26 cellular contexts compared by ENCODE assay signal in the genomic region with DNA sequence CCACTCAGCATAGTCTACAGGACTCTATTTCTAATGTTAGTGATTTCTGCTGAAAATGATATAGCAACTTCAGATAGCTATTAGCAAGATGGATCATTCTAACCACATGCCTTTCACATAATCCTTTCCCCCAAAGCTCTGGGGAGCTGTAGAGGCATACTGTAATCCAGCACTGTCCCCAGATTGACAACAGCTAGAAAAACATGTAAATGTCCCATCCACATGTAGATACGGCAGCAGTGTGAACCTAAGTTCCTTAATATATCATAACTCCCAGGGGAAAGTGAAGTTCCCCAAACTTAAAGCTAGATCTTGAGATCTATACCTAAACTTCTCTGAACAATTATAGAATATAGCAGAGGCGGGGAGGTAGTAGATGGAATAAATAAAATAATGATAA. TPM values are rescaled to one million over a fixed set of nuclear protein-coding genes. Genes with fewer than 3 reads are reported as not detected.
DNase-seq lines count a peak whose midpoint lies in the region; ATAC-seq and TF ChIP-seq lines count a peak whose summit lies in the region.
"Had no signal": no experiment of that assay in that cellular context is flagged by ENCODE, and none has a peak within 500 bp of the region (broad histone marks: within the 10 kb centered on the region; RNA-seq: fewer than 3 reads in every experiment).

No MANE protein-coding gene starts in this region.

- H3K9ac ChIP-seq in Karpas-422 (ENCODE audit: low read length), result no peak overlapping the region
- H3K9ac ChIP-seq in mesenchymal stem cell (ENCODE audit: low read length), result peak overlapping the region; percentile 42
- no peak overlapping the region for H3K9ac ChIP-seq in skeletal muscle tissue (ENCODE audit: low read depth in 1 of 3, low read length in 3 of 3)
- H3K9ac ChIP-seq: KMS-11 had no signal

- intact Hi-C loops in activated B cell treated with CpG ODN at 0.5 μM for 24 hours (cut with micrococcal nuclease), result loop anchor here (10.0 kb wide), 1 partner anchor 352 kb away; a partner anchor contains a TSS

- H3K9me3 Mint-ChIP-seq in activated B cell treated with CpG ODN at 0.5 μM for 24 hours, result no peaks in the 10 kb centered on the region
- H3K9me3 Mint-ChIP-seq: activated naive CD8-positive, alpha-beta T cell treated with anti-CD3 and anti-CD28 coated beads, Interleukin-2, amount 50 U/mL, for 24 hours; activated T-cell treated with anti-CD3 and anti-CD28 coated beads, Interleukin-2, amount 50 U/mL, for 4 hours; immature natural killer cell; stimulated activated memory B cell treated with anti-CD40 and anti-IgM and Interleukin-4, amounts not matched to agents 10 μg/mL and 1 μg/mL and 100 μg/mL, for 72 hours had no signal

- H3K79me1 ChIP-seq in mesenchymal stem cell (replicated peaks; ENCODE audit: low read length, poor library complexity, severe bottlenecking), result peaks cover 44% of the 10 kb centered on the region

- peak; percentile 40 for ATAC-seq in activated B cell treated with CpG ODN at 0.5 μM for 24 hours (ENCODE audit: low read depth)
- ATAC-seq: activated CD8-positive, alpha-beta memory T cell treated with anti-CD3 and anti-CD28 coated beads, Interleukin-2, amount 10 ng/mL, durations not matched to agents 7 days and 5 days; activated naive CD8-positive, alpha-beta T cell treated with anti-CD3 and anti-CD28 coated beads, Interleukin-2, amount 50 U/mL, for 24 hours; activated T-cell treated with anti-CD3 and anti-CD28 coated beads, Interleukin-2, amount 50 U/mL, for 4 hours; stimulated activated memory B cell treated with anti-CD40 and anti-IgM and Interleukin-4, amounts not matched to agents 10 μg/mL and 1 μg/mL and 100 μg/mL, for 72 hours had no signal

- no peak overlapping the region for H4K8ac ChIP-seq in mesenchymal stem cell (ENCODE audit: low read length)

- H3K4me2 ChIP-seq in Karpas-422 (ENCODE audit: low read depth, low read length, poor library complexity, severe bottlenecking) (peak overlapping the region; percentile 70), mesenchymal stem cell (ENCODE audit: low read length, poor library complexity, severe bottlenecking) (no peak overlapping the region)
- H3K4me2 ChIP-seq: KMS-11 had no signal

- H2BK12ac ChIP-seq in mesenchymal stem cell (ENCODE audit: low read length in 2 of 2), result peak overlapping the region in 1 of 2 experiments; percentile 21

- H2BK15ac ChIP-seq in mesenchymal stem cell (ENCODE audit: low read depth, poor library complexity, severe bottlenecking), result no peak overlapping the region

- no peak overlapping the region for H2BK5ac ChIP-seq in mesenchymal stem cell (ENCODE audit: low read depth, low read length, poor library complexity, severe bottlenecking)

- H3K27me3 Mint-ChIP-seq in activated B cell treated with CpG ODN at 0.5 μM for 24 hours, result no peaks in the 10 kb centered on the region
- H3K27me3 Mint-ChIP-seq: activated CD8-positive, alpha-beta memory T cell treated with anti-CD3 and anti-CD28 coated beads, Interleukin-2, amount 10 ng/mL, durations not matched to agents 7 days and 5 days; activated naive CD8-positive, alpha-beta T cell treated with anti-CD3 and anti-CD28 coated beads, Interleukin-2, amount 50 U/mL, for 24 hours; stimulated activated memory B cell treated with anti-CD40 and anti-IgM and Interleukin-4, amounts not matched to agents 10 μg/mL and 1 μg/mL and 100 μg/mL, for 72 hours had no signal

- H3K27ac ChIP-seq in Karpas-422 (ENCODE audit: low read length), result no peak overlapping the region
- no peak overlapping the region for H3K27ac ChIP-seq in mesenchymal stem cell (ENCODE audit: low read length, poor library complexity, severe bottlenecking)
- peak overlapping the region; percentile 64 for H3K27ac ChIP-seq in skeletal muscle tissue (ENCODE audit: low read depth, low read length)
- H3K27ac ChIP-seq: C4-2B, HL-60, KMS-11, SJSA1, suprapubic skin had no signal

- no peaks in the 10 kb centered on the region for H3K9me2 ChIP-seq in Karpas-422 (replicated peaks; ENCODE audit: insufficient read depth, low read length)

- H3K23ac ChIP-seq in mesenchymal stem cell (ENCODE audit: low read length in 2 of 2), result no peak overlapping the region

- H3K4me3 Mint-ChIP-seq in activated B cell treated with CpG ODN at 0.5 μM for 24 hours, result no peak overlapping the region
- H3K4me3 Mint-ChIP-seq: activated CD8-positive, alpha-beta memory T cell treated with anti-CD3 and anti-CD28 coated beads, Interleukin-2, amount 10 ng/mL, durations not matched to agents 7 days and 5 days; activated naive CD8-positive, alpha-beta T cell treated with anti-CD3 and anti-CD28 coated beads, Interleukin-2, amount 50 U/mL, for 24 hours; activated T-cell treated with anti-CD3 and anti-CD28 coated beads, Interleukin-2, amount 50 U/mL, for 4 hours; immature natural killer cell; stimulated activated memory B cell treated with anti-CD40 and anti-IgM and Interleukin-4, amounts not matched to agents 10 μg/mL and 1 μg/mL and 100 μg/mL, for 72 hours had no signal

- CTCF ChIA-PET in activated B cell treated with CpG ODN at 0.5 μM for 24 hours (lab: Charles Lee), result interaction anchor here (0.8 to 2.1 kb wide), 5 partner anchors 11 to 82 kb away, joined by 3 to 15 read pairs (median 3); no protein-coding TSS in a partner anchor

- H3K4ac ChIP-seq in mesenchymal stem cell (ENCODE audit: low read depth in 1 of 2, low read length in 2 of 2), result no peak overlapping the region

- no peak overlapping the region for H3K27ac Mint-ChIP-seq in activated B cell treated with CpG ODN at 0.5 μM for 24 hours
- H3K27ac Mint-ChIP-seq: activated CD8-positive, alpha-beta memory T cell treated with anti-CD3 and anti-CD28 coated beads, Interleukin-2, amount 10 ng/mL, durations not matched to agents 7 days and 5 days; activated naive CD8-positive, alpha-beta T cell treated with anti-CD3 and anti-CD28 coated beads, Interleukin-2, amount 50 U/mL, for 24 hours; stimulated activated memory B cell treated with anti-CD40 and anti-IgM and Interleukin-4, amounts not matched to agents 10 μg/mL and 1 μg/mL and 100 μg/mL, for 72 hours had no signal

- H3K14ac ChIP-seq in mesenchymal stem cell (ENCODE audit: low read length in 2 of 2), result no peak overlapping the region

- H3K27me3 ChIP-seq in Karpas-422 (ENCODE audit: low read length), result no peaks in the 10 kb centered on the region
- H3K27me3 ChIP-seq in mesenchymal stem cell (ENCODE audit: control insufficient read depth in 1 of 2, insufficient read depth in 1 of 2, low read length in 2 of 2), result no peaks in the 10 kb centered on the region
- no peaks in the 10 kb centered on the region for H3K27me3 ChIP-seq in skeletal muscle tissue (ENCODE audit: control insufficient read depth in 3 of 3, insufficient read depth in 3 of 3, low read length in 3 of 3)
- H3K27me3 ChIP-seq: SJSA1, suprapubic skin had no signal

- H4K20me1 ChIP-seq in Karpas-422 (ENCODE audit: insufficient read depth, low read depth, low read length), result peaks cover 84% of the 10 kb centered on the region

- POLR2A ChIA-PET in activated B cell treated with CpG ODN at 0.5 μM for 24 hours (lab: Charles Lee), result interaction anchor here (1.0 to 1.7 kb wide), 3 partner anchors 8 to 14 kb away, joined by 3 to 4 read pairs (median 3); a partner anchor contains a TSS

- no peaks in the 10 kb centered on the region for H3K79me2 ChIP-seq in Karpas-422 (ENCODE audit: low read length)

- H2BK120ac ChIP-seq in mesenchymal stem cell (ENCODE audit: low read depth, low read length), result no peak overlapping the region

- DNase-seq in Karpas-422, result peak; percentile 92
- DNase-seq in activated B cell treated with CpG ODN at 0.5 μM for 24 hours, result no peak
- DNase-seq in mesenchymal stem cell, result no peak
- no peak for DNase-seq in LoVo (ENCODE audit: low spot score)
- no peak for DNase-seq in SW 1271 (lab: John Stamatoyannopoulos, UW)
- no peak for DNase-seq in dedifferentiated amniotic fluid mesenchymal stem cell (ENCODE audit: extremely low spot score)
- DNase-seq in cortex of kidney (lab: John Stamatoyannopoulos, UW), result no peak
- DNase-seq: activated CD4-positive, alpha-beta T cell treated with anti-CD3 and anti-CD28 coated beads, Interleukin-2, amount 50 U/mL, for 4 hours; activated CD4-positive, CD25-positive, alpha-beta regulatory T cell; activated CD8-positive, alpha-beta memory T cell treated with anti-CD3 and anti-CD28 coated beads, Interleukin-2, amount 10 ng/mL, durations not matched to agents 7 days and 5 days; activated naive CD8-positive, alpha-beta T cell treated with anti-CD3 and anti-CD28 coated beads, Interleukin-2, amount 50 U/mL, for 24 hours; activated T-cell treated with anti-CD3 and anti-CD28 coated beads, Interleukin-2, amount 50 U/mL, for 4 hours; DMS79; immature natural killer cell; left cardiac atrium; mesendoderm; NCI-H1436 treated with DMSO at 0.1 percent for 48 hours; NCI-H2107 had no signal

- no peak for TF ChIP-seq CTCF in activated B cell treated with CpG ODN at 0.5 μM for 24 hours (IDR thresholded peaks at IDR 0.05)

- H2AFZ ChIP-seq in Karpas-422 (ENCODE audit: low read length) (no peak overlapping the region), mesenchymal stem cell (ENCODE audit: low read depth, low read length) (no peak overlapping the region)

- H3K36me3 ChIP-seq in Karpas-422 (ENCODE audit: insufficient read depth, low read length) (no peaks in the 10 kb centered on the region), mesenchymal stem cell (ENCODE audit: control insufficient read depth in 1 of 2, insufficient read depth in 2 of 2, low read depth in 1 of 2, low read length in 2 of 2) (peaks cover 10 to 54% of the 10 kb centered on the region in 2 experiments), skeletal muscle tissue (ENCODE audit: control insufficient read depth in 3 of 3, insufficient read depth in 3 of 3, low read length in 3 of 3) (peaks cover 5 to 13% (median 10%) of the 10 kb centered on the region in 3 donors)

- H3K4me3 ChIP-seq in Karpas-422 (ENCODE audit: low read length) (peak overlapping the region; percentile 45), mesenchymal stem cell (ENCODE audit: insufficient read depth in 1 of 2, low read depth in 1 of 2, low read length in 2 of 2) (no peak overlapping the region), skeletal muscle tissue (ENCODE audit: low read length in 3 of 3) (no peak overlapping the region)
- H3K4me3 ChIP-seq: HAP-1, SJSA1, suprapubic skin had no signal

- H4K91ac ChIP-seq in mesenchymal stem cell (ENCODE audit: low read length), result no peak overlapping the region

- H3K36me3 Mint-ChIP-seq in activated B cell treated with CpG ODN at 0.5 μM for 24 hours (ENCODE audit: low read depth), result peaks cover 43% of the 10 kb centered on the region

- H3K4me1 Mint-ChIP-seq in activated B cell treated with CpG ODN at 0.5 μM for 24 hours, result peaks cover 35% of the 10 kb centered on the region

- no peak overlapping the region for H3K18ac ChIP-seq in mesenchymal stem cell (ENCODE audit: low read depth in 1 of 2, low read length in 2 of 2)

- no peaks in the 10 kb centered on the region for H3K9me3 ChIP-seq in Karpas-422 (ENCODE audit: low read length)
- H3K9me3 ChIP-seq in mesenchymal stem cell (ENCODE audit: control insufficient read depth, low read length), result no peaks in the 10 kb centered on the region
- no peaks in the 10 kb centered on the region for H3K9me3 ChIP-seq in skeletal muscle tissue (ENCODE audit: control insufficient read depth in 3 of 3, low read length in 3 of 3)
- H3K9me3 ChIP-seq: HAP-1, SJSA1, suprapubic skin had no signal

- H2AK5ac ChIP-seq in mesenchymal stem cell (ENCODE audit: low read length, severe bottlenecking), result no peak overlapping the region

- H3K4me1 ChIP-seq in Karpas-422 (ENCODE audit: low read length), result peaks cover 36% of the 10 kb centered on the region
- no peaks in the 10 kb centered on the region for H3K4me1 ChIP-seq in mesenchymal stem cell (ENCODE audit: control insufficient read depth, insufficient read depth, low read depth, low read length)
- H3K4me1 ChIP-seq in skeletal muscle tissue (ENCODE audit: control insufficient read depth in 3 of 3, insufficient read depth in 3 of 3, low read length in 3 of 3), result peaks cover 27 to 36% (median 32%) of the 10 kb centered on the region in 3 donors
- H3K4me1 ChIP-seq: HAP-1, SJSA1 had no signal

- 100% methylated on average over 1 of the region's 2 CpGs for WGBS in mesenchymal stem cell

RNA-seq across cellular contexts. Expression of a gene that starts 14.0 kb away (rescaled TPM):
- 21.0 and 24.4 TPM in 2 replicates for total RNA-seq in Karpas-422 (2014; rRNA removed; shearing (Covaris generic); ENCODE audit: low replicate concordance)
- total RNA-seq in activated B cell treated with CpG ODN at 0.5 μM for 24 hours (35.6 and 40.7 TPM in 2 replicates), skeletal muscle tissue (25.1 TPM)
- 54.7 TPM for polyA plus RNA-seq in mesenchymal stem cell (2013, experiment 1 of 2)
- 55.2 TPM for polyA plus RNA-seq in mesenchymal stem cell (2013, experiment 2 of 2)

RNA-seq across cellular contexts. Expression of a gene that starts 14.4 kb away (rescaled TPM):
- 2.0 and 2.4 TPM in 2 replicates for total RNA-seq in Karpas-422 (2014; rRNA removed; shearing (Covaris generic); ENCODE audit: low replicate concordance)
- total RNA-seq in activated B cell treated with CpG ODN at 0.5 μM for 24 hours (21.5 and 23.7 TPM in 2 replicates), skeletal muscle tissue (2.6 TPM)
- polyA plus RNA-seq in mesenchymal stem cell (2013, experiment 1 of 2), result 91.2 TPM
- 90.8 TPM for polyA plus RNA-seq in mesenchymal stem cell (2013, experiment 2 of 2)
